1 cellular context compared by ENCODE assay signal in genomic region chr16:678858-679807, GRCh38.
TF ChIP-seq lines count a peak whose summit lies in the region.

No MANE protein-coding gene starts in this region.

TF ChIP-seq in K562, 482 proteins besides CTCF, POLR2A, EP300 and RAD21 (continues in another document):
- no peak for TF ChIP-seq ZNF165 (CRISPR knock-in tag; IDR thresholded peaks at IDR 0.05; ENCODE audit: borderline replicate concordance)
- no peak for TF ChIP-seq NFE2 (IDR thresholded peaks at IDR 0.05; ENCODE audit: low read depth)
- peak in 1 of 2 experiments; percentile 53; a peak in 1 of 4 replicates for TF ChIP-seq SIN3A (IDR thresholded peaks at IDR 0.05; ENCODE audit: borderline replicate concordance in 2 of 2, control insufficient read depth in 1 of 2, low read depth in 2 of 2, low read length in 2 of 2)
- no peak for TF ChIP-seq ZNF239 (CRISPR knock-in tag; IDR thresholded peaks at IDR 0.05)
- TF ChIP-seq ZNF830 (CRISPR knock-in tag; IDR thresholded peaks at IDR 0.05): no peak
- TF ChIP-seq ZKSCAN8 (CRISPR knock-in tag; IDR thresholded peaks at IDR 0.05): no peak
- TF ChIP-seq SREBF1 (IDR thresholded peaks at IDR 0.05; ENCODE audit: borderline replicate concordance, low read depth, low read length): no peak
- TF ChIP-seq KAT2B (IDR thresholded peaks at IDR 0.05; ENCODE audit: low read depth, low read length): no peak
- TF ChIP-seq BRD4 (IDR thresholded peaks at IDR 0.05): no peak
- TF ChIP-seq ZNF507 (tag; conservative IDR thresholded peaks at IDR 0.05): no peak
- no peak for TF ChIP-seq ZNF217 (CRISPR knock-in tag; IDR thresholded peaks at IDR 0.05)
- TF ChIP-seq MAZ (CRISPR knock-in tag; conservative IDR thresholded peaks at IDR 0.05 in 1 of 2, IDR thresholded peaks at IDR 0.05 in 1 of 2): peak in 1 of 2 experiments; percentile 15; a peak in 1 of 4 replicates
- no peak for TF ChIP-seq TEAD1 (CRISPR knock-in tag; IDR thresholded peaks at IDR 0.05)
- no peak for TF ChIP-seq NCOA2 (IDR thresholded peaks at IDR 0.05; ENCODE audit: partially characterized antibody in 2 of 2)
- TF ChIP-seq XRCC3 (IDR thresholded peaks at IDR 0.05): no peak
- TF ChIP-seq AFF4 (CRISPR knock-in tag; IDR thresholded peaks at IDR 0.05): no peak
- TF ChIP-seq NKRF (IDR thresholded peaks at IDR 0.05; ENCODE audit: borderline replicate concordance): peak; percentile 78
- no peak for TF ChIP-seq ARID2 (IDR thresholded peaks at IDR 0.05)
- TF ChIP-seq POLR3A (IDR thresholded peaks at IDR 0.05; ENCODE audit: borderline replicate concordance, extremely low read depth, insufficient read depth, insufficient read length): no peak
- TF ChIP-seq ETV5 (CRISPR knock-in tag; IDR thresholded peaks at IDR 0.05; ENCODE audit: low read depth): no peak; the same call in 1 of the 2 replicates
- no peak for TF ChIP-seq GATAD2B (IDR thresholded peaks at IDR 0.05; ENCODE audit: borderline replicate concordance)
- no peak for TF ChIP-seq NCOA4 (IDR thresholded peaks at IDR 0.05; ENCODE audit: partially characterized antibody)
- TF ChIP-seq MYNN (IDR thresholded peaks at IDR 0.05): no peak
- no peak; the same call in 1 of the 2 replicates for TF ChIP-seq MYNN (CRISPR knock-in tag; IDR thresholded peaks at IDR 0.05)
- no peak for TF ChIP-seq TCF3 (CRISPR knock-in tag; IDR thresholded peaks at IDR 0.05)
- TF ChIP-seq GTF2E2 (tag; IDR thresholded peaks at IDR 0.05): no peak
- no peak for TF ChIP-seq AFF1 (IDR thresholded peaks at IDR 0.05; ENCODE audit: low read depth in 1 of 2, partially characterized antibody in 2 of 2)
- TF ChIP-seq NFIX (CRISPR knock-in tag; IDR thresholded peaks at IDR 0.05; ENCODE audit: low read depth): no peak
- TF ChIP-seq BRF2 (IDR thresholded peaks at IDR 0.05; ENCODE audit: borderline replicate concordance, insufficient read depth, insufficient read length): no peak
- TF ChIP-seq ZEB2 (IDR thresholded peaks at IDR 0.05): no peak
- TF ChIP-seq FOXA1 (IDR thresholded peaks at IDR 0.05; ENCODE audit: borderline replicate concordance): no peak
- TF ChIP-seq RBM17 (IDR thresholded peaks at IDR 0.05; ENCODE audit: borderline replicate concordance, low read depth, low read length): no peak
- TF ChIP-seq CHD7 (IDR thresholded peaks at IDR 0.05; ENCODE audit: low read depth, low read length): no peak
- TF ChIP-seq ZNF780A (CRISPR knock-in tag; IDR thresholded peaks at IDR 0.05): no peak
- TF ChIP-seq TFE3 (CRISPR knock-in tag; IDR thresholded peaks at IDR 0.05): no peak
- no peak for TF ChIP-seq SRSF1 (IDR thresholded peaks at IDR 0.05; ENCODE audit: low read depth, low read length)
- no peak for TF ChIP-seq ZBTB8A (IDR thresholded peaks at IDR 0.05; ENCODE audit: partially characterized antibody)
- peak; percentile 80; the same call in 1 of the 2 replicates for TF ChIP-seq EP400 (IDR thresholded peaks at IDR 0.05)
